ENCODE assay signal across 1 cellular context in the genomic region with DNA sequence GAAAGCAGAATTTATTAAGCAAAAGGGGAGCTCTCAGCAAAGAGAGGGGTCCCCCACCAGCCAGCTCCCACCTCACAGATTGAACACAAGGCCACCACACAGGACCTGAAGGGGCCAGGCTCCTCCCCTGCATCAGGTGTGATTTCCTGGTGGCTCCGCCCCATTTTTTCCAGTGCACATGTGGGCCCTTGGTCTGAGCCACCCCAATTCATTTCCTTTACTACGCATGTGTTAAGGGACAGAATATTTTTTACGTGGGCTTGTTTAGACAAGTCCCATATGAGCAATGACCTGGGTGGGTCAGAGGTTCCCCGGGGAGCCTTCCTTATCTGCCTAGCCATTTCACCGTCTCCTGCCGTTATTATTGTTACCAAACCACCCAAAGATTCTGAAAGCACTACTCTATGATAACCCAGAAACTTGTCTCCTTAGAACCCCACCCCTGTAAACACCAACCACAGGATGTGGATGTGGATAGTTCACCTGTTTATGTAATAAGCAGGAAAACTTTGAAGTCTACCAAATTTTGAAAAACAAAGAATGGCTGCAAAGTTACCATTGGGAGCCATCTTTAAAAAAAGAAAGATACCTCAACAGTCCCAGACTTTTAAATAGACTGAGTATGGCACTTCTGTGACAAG.
TF ChIP-seq lines count a peak whose summit lies in the region.

No MANE protein-coding gene starts in this region.

TF ChIP-seq in GM23338, 12 proteins besides CTCF, POLR2A, EP300 and RAD21 (continued from another document):
- TF ChIP-seq, protein P1, sequence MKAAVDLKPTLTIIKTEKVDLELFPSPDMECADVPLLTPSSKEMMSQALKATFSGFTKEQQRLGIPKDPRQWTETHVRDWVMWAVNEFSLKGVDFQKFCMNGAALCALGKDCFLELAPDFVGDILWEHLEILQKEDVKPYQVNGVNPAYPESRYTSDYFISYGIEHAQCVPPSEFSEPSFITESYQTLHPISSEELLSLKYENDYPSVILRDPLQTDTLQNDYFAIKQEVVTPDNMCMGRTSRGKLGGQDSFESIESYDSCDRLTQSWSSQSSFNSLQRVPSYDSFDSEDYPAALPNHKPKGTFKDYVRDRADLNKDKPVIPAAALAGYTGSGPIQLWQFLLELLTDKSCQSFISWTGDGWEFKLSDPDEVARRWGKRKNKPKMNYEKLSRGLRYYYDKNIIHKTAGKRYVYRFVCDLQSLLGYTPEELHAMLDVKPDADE (IDR thresholded peaks at IDR 0.05), result no peak
- TF ChIP-seq NANOG (IDR thresholded peaks at IDR 0.05; ENCODE audit: borderline replicate concordance) (no peak), ZNF462 (CRISPR knock-in tag; IDR thresholded peaks at IDR 0.05) (no peak)
